In the genomic region with DNA sequence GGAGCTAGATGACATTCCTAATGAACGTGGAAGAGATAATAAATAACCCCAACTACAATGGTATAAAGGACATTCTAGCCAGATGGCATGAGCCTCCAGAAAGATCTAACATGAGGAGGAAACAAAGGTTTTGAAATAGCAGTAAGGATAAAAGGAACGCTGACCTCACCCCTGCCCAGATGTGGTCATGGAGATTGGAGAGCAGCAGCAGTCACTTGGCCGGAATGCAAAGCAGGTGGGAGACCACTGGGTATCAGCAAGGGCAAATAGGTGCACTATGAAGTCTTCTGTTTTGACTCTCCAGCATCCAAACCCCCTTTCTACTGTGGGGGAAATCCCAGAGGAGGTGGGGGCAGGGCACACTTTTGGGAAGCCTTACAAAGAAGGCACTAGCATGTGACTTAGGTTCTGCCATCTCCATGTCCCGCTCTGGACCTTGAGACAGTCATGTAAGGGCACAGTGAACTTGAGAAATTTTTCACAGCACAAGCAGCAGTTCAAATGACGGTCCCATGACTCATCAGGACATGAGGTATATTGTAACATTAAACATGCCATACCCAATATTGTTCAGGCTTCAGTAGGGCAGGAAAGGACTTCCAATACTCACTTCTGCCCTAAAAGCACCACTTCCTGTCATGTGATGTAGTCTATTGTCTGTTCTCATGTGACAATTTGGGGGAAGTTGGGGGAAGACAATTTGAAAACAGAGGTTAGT, we compare ENCODE assay signal across 9 cellular contexts. TPM values are rescaled to one million over a fixed set of nuclear protein-coding genes. Genes with fewer than 3 reads are reported as not detected.
DNase-seq lines count a peak whose midpoint lies in the region; ATAC-seq, FAIRE-seq and TF ChIP-seq lines count a peak whose summit lies in the region.
"Had no signal": no experiment of that assay in that cellular context is flagged by ENCODE, and none has a peak within 500 bp of the region (broad histone marks: within the 10 kb centered on the region; RNA-seq: fewer than 3 reads in every experiment).

No MANE protein-coding gene starts in this region.

- H3K4me1 ChIP-seq in Caco-2: no peaks in the 10 kb centered on the region

- H3K4me3 Mint-ChIP-seq in Caco-2 (ENCODE audit: unreplicated experiment): no peak overlapping the region

- H3K27me3 ChIP-seq in BJ (ENCODE audit: control insufficient read depth, insufficient read depth, low read length) (no peaks in the 10 kb centered on the region), Caco-2 (replicated peaks; ENCODE audit: control insufficient read depth, insufficient read depth, low read length) (no peaks in the 10 kb centered on the region)

- no peaks in the 10 kb centered on the region for H3K36me3 Mint-ChIP-seq in Caco-2 (ENCODE audit: insufficient read depth, unreplicated experiment)

- H3K27me3 Mint-ChIP-seq in Caco-2 (ENCODE audit: insufficient read depth, unreplicated experiment): peaks cover 2% of the 10 kb centered on the region

- no peaks in the 10 kb centered on the region for H3K9me3 Mint-ChIP-seq in Caco-2 (ENCODE audit: unreplicated experiment)

- no peaks in the 10 kb centered on the region for H3K9me3 ChIP-seq in Caco-2

- peaks cover 9% of the 10 kb centered on the region for H3K4me1 Mint-ChIP-seq in Caco-2 (ENCODE audit: low read depth, unreplicated experiment)

- no peak for TF ChIP-seq POLR2A in H54 (IDR thresholded peaks at IDR 0.05; ENCODE audit: low read depth, low read length)

- peak; percentile 93 for FAIRE-seq in H54 (lab: Jason Lieb, UNC)
- FAIRE-seq: endometrium had no signal

- DNase-seq in BJ (ENCODE audit: low read depth) (peak; percentile 89), H54 (ENCODE audit: insufficient read length, low spot score) (peak; percentile 26), SIG-M5 treated with dmso at 0.1 percent for 504 hours (lab: John Stamatoyannopoulos, UW; ENCODE audit: unreplicated experiment) (peak; percentile 79), hepatic stellate cell (ENCODE audit: low spot score) (peak; percentile 43), DMS153 (lab: John Stamatoyannopoulos, UW) (no peak), SK-N-DZ (ENCODE audit: low spot score) (no peak), Caco-2 (no peak)

- intact Hi-C loops in Caco-2 (cut with micrococcal nuclease; ENCODE audit: unreplicated experiment): no loop called here

- no peak for ATAC-seq in GM18907 (IDR thresholded peaks at IDR 0.05; ENCODE audit: unreplicated experiment)

- no peak for TF ChIP-seq CTCF in BJ (IDR thresholded peaks at IDR 0.05; ENCODE audit: insufficient read depth, low read depth, low read length)
- no peak for TF ChIP-seq CTCF in Caco-2 (IDR thresholded peaks at IDR 0.05; ENCODE audit: insufficient read depth in 1 of 2, low read depth in 1 of 2, low read length in 1 of 2, severe bottlenecking in 1 of 2, unreplicated experiment in 1 of 2)

- H3K4me3 ChIP-seq in BJ (ENCODE audit: low read depth, low read length) (no peak overlapping the region), Caco-2 (ENCODE audit: low read depth, low read length) (no peak overlapping the region)

- CTCF ChIA-PET in BJ (lab: Yijun Ruan, JAX): no interaction called here
- CTCF ChIA-PET in Caco-2 (lab: Charles Lee): no interaction called here

- H3K36me3 ChIP-seq in BJ (ENCODE audit: control insufficient read depth, insufficient read depth, low read length): no peaks in the 10 kb centered on the region
- no peaks in the 10 kb centered on the region for H3K36me3 ChIP-seq in Caco-2 (ENCODE audit: control insufficient read depth, insufficient read depth, low read length)

- POLR2A ChIA-PET in BJ (lab: Charles Lee): no interaction called here
- POLR2A ChIA-PET in Caco-2 (lab: Charles Lee): no interaction called here

- no TSS peak for BruUV-seq in Caco-2 (replicated peaks; lab: Mats Ljungman, UMichigan)

- no peak overlapping the region for H3K27ac Mint-ChIP-seq in Caco-2 (ENCODE audit: unreplicated experiment)

RNA-seq across cellular contexts. Expression of gene METTL4, which starts 55.2 kb away (rescaled TPM):
- polyA plus RNA-seq in BJ (2011; rRNA removed): 6.8 and 13.4 TPM in 2 replicates
- polyA minus RNA-seq in BJ (2011; rRNA and poly(A)+ RNA removed): 5.4 and 6.6 TPM in 2 replicates
- polyA plus RNA-seq in SK-N-DZ (2014; cell fraction: cytosol; rRNA removed): 18.1 and 18.4 TPM in 2 replicates
- polyA plus RNA-seq in SK-N-DZ (2014; cell fraction: nucleus; rRNA removed): 11.2 and 21.1 TPM in 2 replicates
- total RNA-seq in Caco-2 (2022): 15.0 and 20.1 TPM in 2 replicates

RNA-seq across cellular contexts. Expression of gene NDC80, which starts 55.3 kb away (rescaled TPM):
- polyA plus RNA-seq in BJ (2011; rRNA removed): 18.1 and 24.0 TPM in 2 replicates
- 9.8 and 11.6 TPM in 2 replicates for polyA minus RNA-seq in BJ (2011; rRNA and poly(A)+ RNA removed)
- polyA plus RNA-seq in SK-N-DZ (2014; cell fraction: cytosol; rRNA removed): 68.9 and 70.1 TPM in 2 replicates
- 56.3 and 57.1 TPM in 2 replicates for polyA plus RNA-seq in SK-N-DZ (2014; cell fraction: nucleus; rRNA removed)
- total RNA-seq in Caco-2 (2022): 51.7 and 52.6 TPM in 2 replicates

Comparison
In these comparisons a context has a peak if more than half of its experiments do, and no peak if none do; other contexts are left out.
1. DNase-seq: peak in BJ (single experiment), H54 (single experiment), SIG-M5 treated with dmso at 0.1 percent for 504 hours (single experiment) and hepatic stellate cell (single experiment); none in DMS153 (single experiment), SK-N-DZ (single experiment) and Caco-2 (0 of 2).